Comparison of ENCODE assay signal across 22 cellular contexts in genomic region chr2:145168091-145168490, GRCh38.
A peak's percentile ranks its signal among the peaks of the same experiment; 100 is the strongest.
DNase-seq lines count a peak whose midpoint lies in the region; ATAC-seq and TF ChIP-seq lines count a peak whose summit lies in the region.
"Had no signal": no experiment of that assay in that cellular context is flagged by ENCODE, and none has a peak within 500 bp of the region (broad histone marks: within the 10 kb centered on the region; RNA-seq: fewer than 3 reads in every experiment).

No MANE protein-coding gene starts in this region.

- H3K27me3 ChIP-seq in fibroblast of lung (ENCODE audit: control insufficient read depth, insufficient read depth, low read length) (no peaks in the 10 kb centered on the region), vagina (no peaks in the 10 kb centered on the region)
- H3K27me3 ChIP-seq: BE2C; BLaER1 treated with 17β-estradiol and CSF1 and Interleukin-3, amounts not matched to agents 10 nM and 100 nM had no signal

- H3K4me2 ChIP-seq in fibroblast of lung (ENCODE audit: extremely low read depth, insufficient read depth, low read length) = no peak overlapping the region
- H3K4me2 ChIP-seq: BLaER1 treated with 17β-estradiol and CSF1 and Interleukin-3, amounts not matched to agents 10 nM and 100 nM; GM23338 had no signal

- no peaks in the 10 kb centered on the region for H4K20me1 ChIP-seq in fibroblast of lung (ENCODE audit: control insufficient read depth, extremely low read depth, insufficient read depth, low read length)
- H4K20me1 ChIP-seq: BLaER1 treated with 17β-estradiol and CSF1 and Interleukin-3, amounts not matched to agents 10 nM and 100 nM had no signal

- H3K4me3 Mint-ChIP-seq in activated CD8-positive, alpha-beta T cell treated with anti-CD3 and anti-CD28 coated beads for 36 hours = no peak overlapping the region
- H3K4me3 Mint-ChIP-seq in osteocyte (ENCODE audit: unreplicated experiment) = no peak overlapping the region
- H3K4me3 Mint-ChIP-seq: CD14-positive monocyte; CD4-positive, alpha-beta T cell; CD8-positive, alpha-beta memory T cell; GM23338; H9; HFFc6 had no signal

- no peak overlapping the region for H3K27ac ChIP-seq in fibroblast of lung (ENCODE audit: insufficient read depth, low read length)
- peak overlapping the region; percentile 11 for H3K27ac ChIP-seq in vagina
- H3K27ac ChIP-seq: BLaER1 treated with 17β-estradiol and CSF1 and Interleukin-3, amounts not matched to agents 10 nM and 100 nM had no signal

- no peak overlapping the region for H3K4me3 ChIP-seq in fibroblast of lung (replicated peaks in 1 of 4; ENCODE audit: control extremely low read depth in 1 of 4, insufficient read depth in 1 of 4, low read depth in 3 of 4, low read length in 4 of 4)
- H3K4me3 ChIP-seq in vagina = no peak overlapping the region
- H3K4me3 ChIP-seq: BLaER1 treated with 17β-estradiol and CSF1 and Interleukin-3, amounts not matched to agents 10 nM and 100 nM; GM12878; GM23338 had no signal

- CTCF ChIA-PET in activated CD8-positive, alpha-beta T cell treated with anti-CD3 and anti-CD28 coated beads for 36 hours (lab: Charles Lee) = no interaction called here
- CTCF ChIA-PET in HEK293T (lab: Yijun Ruan, JAX) = no interaction called here

- POLR2A ChIA-PET in activated CD8-positive, alpha-beta T cell treated with anti-CD3 and anti-CD28 coated beads for 36 hours (lab: Charles Lee) = no interaction called here
- POLR2A ChIA-PET in HEK293T (lab: Yijun Ruan, JAX) = no interaction called here

- no peak for TF ChIP-seq POLR2A in vagina (IDR thresholded peaks at IDR 0.05)

- TF ChIP-seq CTCF in fibroblast of lung (conservative IDR thresholded peaks at IDR 0.05 in 1 of 2, IDR thresholded peaks at IDR 0.05 in 1 of 2; ENCODE audit: low read depth in 1 of 2, low read length in 2 of 2) = no peak
- TF ChIP-seq CTCF in vagina (IDR thresholded peaks at IDR 0.05) = no peak
- TF ChIP-seq CTCF in activated CD8-positive, alpha-beta T cell treated with anti-CD3 and anti-CD28 coated beads for 36 hours (IDR thresholded peaks at IDR 0.05) = no peak
- no peak for TF ChIP-seq CTCF in osteocyte (IDR thresholded peaks at IDR 0.05)

- no peak overlapping the region for H3K27ac Mint-ChIP-seq in activated CD8-positive, alpha-beta T cell treated with anti-CD3 and anti-CD28 coated beads for 36 hours
- no peak overlapping the region for H3K27ac Mint-ChIP-seq in osteocyte (ENCODE audit: unreplicated experiment)
- H3K27ac Mint-ChIP-seq: CD14-positive monocyte; CD4-positive, alpha-beta T cell; CD8-positive, alpha-beta memory T cell; GM23338; H9; HFFc6 had no signal

- H3K4me1 ChIP-seq in fibroblast of lung (ENCODE audit: control insufficient read depth, extremely low read depth, insufficient read depth, low read length) (no peaks in the 10 kb centered on the region), vagina (no peaks in the 10 kb centered on the region)
- H3K4me1 ChIP-seq: BE2C had no signal

- H3K27me3 Mint-ChIP-seq in activated CD8-positive, alpha-beta T cell treated with anti-CD3 and anti-CD28 coated beads for 36 hours = no peaks in the 10 kb centered on the region
- no peaks in the 10 kb centered on the region for H3K27me3 Mint-ChIP-seq in osteocyte (ENCODE audit: unreplicated experiment)
- H3K27me3 Mint-ChIP-seq: CD4-positive, alpha-beta T cell; CD8-positive, alpha-beta memory T cell had no signal

- no peaks in the 10 kb centered on the region for H3K36me3 ChIP-seq in fibroblast of lung (ENCODE audit: control insufficient read depth, insufficient read depth, low read length)
- no peaks in the 10 kb centered on the region for H3K36me3 ChIP-seq in vagina
- H3K36me3 ChIP-seq: BE2C; BLaER1 treated with 17β-estradiol and CSF1 and Interleukin-3, amounts not matched to agents 10 nM and 100 nM had no signal

- DNase-seq in fibroblast of lung (ENCODE audit: low read depth in 2 of 2) (no peak), inferior parietal cortex (ENCODE audit: extremely low spot score) (peak; percentile 27), posterior cingulate gyrus (peak in 6 of 10 donors; percentile 22 to 84 (median 54)), vagina (ENCODE audit: extremely low spot score in 2 of 2) (no peak), NCI-H1092 (lab: John Stamatoyannopoulos, UW) (no peak), osteocyte (ENCODE audit: extremely low spot score, unreplicated experiment) (no peak), HEK293T (ENCODE audit: extremely low spot score) (no peak)
- no peak for DNase-seq in activated CD8-positive, alpha-beta T cell treated with anti-CD3 and anti-CD28 coated beads for 36 hours
- DNase-seq: BE2C; CD4-positive, alpha-beta T cell; CD8-positive, alpha-beta memory T cell; DMS 273 treated with DMSO at 0.1 percent for 48 hours; DMS79; EL; GDM1; H9; HFFc6 had no signal

- intact Hi-C loops in posterior cingulate gyrus (cut with DNase I) = no loop called here
- intact Hi-C loops in vagina (cut with DNase I) = no loop called here
- intact Hi-C loops in activated CD8-positive, alpha-beta T cell treated with anti-CD3 and anti-CD28 coated beads for 36 hours (cut with micrococcal nuclease) = no loop called here

- ATAC-seq in activated CD8-positive, alpha-beta T cell treated with anti-CD3 and anti-CD28 coated beads for 36 hours = no peak
- ATAC-seq: GM12878, GM23338, HCT116 had no signal

- no peaks in the 10 kb centered on the region for H3K79me2 ChIP-seq in fibroblast of lung (ENCODE audit: control insufficient read depth, insufficient read depth, low read length)

- H3K9me3 Mint-ChIP-seq in activated CD8-positive, alpha-beta T cell treated with anti-CD3 and anti-CD28 coated beads for 36 hours = no peaks in the 10 kb centered on the region
- H3K9me3 Mint-ChIP-seq in osteocyte (ENCODE audit: unreplicated experiment) = no peaks in the 10 kb centered on the region
- H3K9me3 Mint-ChIP-seq: CD8-positive, alpha-beta memory T cell; GM23338; H9; HFFc6 had no signal

- H3K4me1 Mint-ChIP-seq in activated CD8-positive, alpha-beta T cell treated with anti-CD3 and anti-CD28 coated beads for 36 hours (ENCODE audit: low read depth) = no peaks in the 10 kb centered on the region
- H3K4me1 Mint-ChIP-seq in osteocyte (ENCODE audit: unreplicated experiment) = peaks cover 21% of the 10 kb centered on the region
- H3K4me1 Mint-ChIP-seq: CD8-positive, alpha-beta memory T cell; GM23338; H9 had no signal

- H3K9me3 ChIP-seq in fibroblast of lung (ENCODE audit: control insufficient read depth, insufficient read depth, low read depth, low read length) = no peaks in the 10 kb centered on the region
- H3K9me3 ChIP-seq in vagina = no peaks in the 10 kb centered on the region
- H3K9me3 ChIP-seq: BE2C; BLaER1 treated with 17β-estradiol and CSF1 and Interleukin-3, amounts not matched to agents 10 nM and 100 nM had no signal

- no peaks in the 10 kb centered on the region for H3K36me3 Mint-ChIP-seq in activated CD8-positive, alpha-beta T cell treated with anti-CD3 and anti-CD28 coated beads for 36 hours (ENCODE audit: low read depth)
- no peaks in the 10 kb centered on the region for H3K36me3 Mint-ChIP-seq in osteocyte (ENCODE audit: unreplicated experiment)
- H3K36me3 Mint-ChIP-seq: CD14-positive monocyte; CD8-positive, alpha-beta memory T cell had no signal

- peak overlapping the region; percentile 50 for H2AFZ ChIP-seq in fibroblast of lung (ENCODE audit: low read length)
- H2AFZ ChIP-seq: GM23338 had no signal

- H3K9ac ChIP-seq in fibroblast of lung (ENCODE audit: insufficient read depth, low read length) = no peak overlapping the region
- H3K9ac ChIP-seq: BLaER1 treated with 17β-estradiol and CSF1 and Interleukin-3, amounts not matched to agents 10 nM and 100 nM had no signal

TF ChIP-seq in HEK293T, 16 proteins besides CTCF, POLR2A, EP300 and RAD21:
- TF ChIP-seq SP1 (IDR thresholded peaks at IDR 0.05) (no peak), ELF4 (IDR thresholded peaks at IDR 0.05) (no peak), HDGF (IDR thresholded peaks at IDR 0.05; ENCODE audit: borderline replicate concordance) (no peak), ARNT (IDR thresholded peaks at IDR 0.05) (no peak), CTBP1 (IDR thresholded peaks at IDR 0.05; ENCODE audit: borderline replicate concordance) (no peak), BHLHE40 (IDR thresholded peaks at IDR 0.05; ENCODE audit: borderline replicate concordance) (no peak), L3MBTL2 (conservative IDR thresholded peaks at IDR 0.05) (no peak), FOXM1 (IDR thresholded peaks at IDR 0.05; ENCODE audit: borderline replicate concordance) (no peak), TARDBP (IDR thresholded peaks at IDR 0.05) (no peak), FOXA1 (IDR thresholded peaks at IDR 0.05) (no peak), LEF1 (IDR thresholded peaks at IDR 0.05; ENCODE audit: borderline replicate concordance) (no peak), ZNF384 (IDR thresholded peaks at IDR 0.05) (no peak), SUZ12 (IDR thresholded peaks at IDR 0.05) (no peak), NFRKB (IDR thresholded peaks at IDR 0.05) (no peak), FOXK2 (IDR thresholded peaks at IDR 0.05) (no peak), PKNOX1 (IDR thresholded peaks at IDR 0.05) (no peak)
TF ChIP-seq in HEK293T: peak in this region for 0.

Comparison
In these comparisons a context has a peak if more than half of its experiments do, and no peak if none do; other contexts are left out.
1. DNase-seq: peak in inferior parietal cortex (single experiment) and posterior cingulate gyrus (6 of 10); none in fibroblast of lung (0 of 2), vagina (0 of 2), activated CD8-positive, alpha-beta T cell treated with anti-CD3 and anti-CD28 coated beads for 36 hours (single experiment), NCI-H1092 (single experiment), osteocyte (single experiment) and HEK293T (single experiment).